In genomic region chr4:105059337-105059736, GRCh38 we compare ENCODE assay signal across 9 cellular contexts.
DNase-seq lines count a peak whose midpoint lies in the region; ATAC-seq lines count a peak whose summit lies in the region.
"Had no signal": no experiment of that assay in that cellular context is flagged by ENCODE, and none has a peak within 500 bp of the region (broad histone marks: within the 10 kb centered on the region; RNA-seq: fewer than 3 reads in every experiment).

No MANE protein-coding gene starts in this region.

- ATAC-seq in GM18520 (IDR thresholded peaks at IDR 0.05; ENCODE audit: unreplicated experiment) = peak; percentile 23
- peak; percentile 35 for ATAC-seq in GM21529 (IDR thresholded peaks at IDR 0.05; ENCODE audit: unreplicated experiment)
- ATAC-seq in HG03571 (IDR thresholded peaks at IDR 0.05; ENCODE audit: unreplicated experiment) = peak; percentile 24

- peak; percentile 30 for DNase-seq in inferior parietal cortex (ENCODE audit: extremely low spot score)
- DNase-seq in NCI-H1092 (lab: John Stamatoyannopoulos, UW) = no peak
- DNase-seq in NCI-H526 treated with DMSO at 0.1 percent for 48 hours (lab: John Stamatoyannopoulos, UW) = no peak
- no peak for DNase-seq in NCI-H187 treated with DMSO at 0.1 percent for 48 hours (lab: John Stamatoyannopoulos, UW)
- no peak for DNase-seq in NCI-H1417 (lab: John Stamatoyannopoulos, UW)
- DNase-seq: naive B cell had no signal
